Comparison of ENCODE assay signal across 24 cellular contexts in genomic region chr16:56363181-56363716, GRCh38.
DNase-seq lines count a peak whose midpoint lies in the region; ATAC-seq and TF ChIP-seq lines count a peak whose summit lies in the region.
"Had no signal": no experiment of that assay in that cellular context is flagged by ENCODE, and none has a peak within 500 bp of the region (broad histone marks: within the 10 kb centered on the region; RNA-seq: fewer than 3 reads in every experiment).

No MANE protein-coding gene starts in this region.

- POLR2A ChIA-PET in activated B cell treated with CpG ODN at 0.5 μM for 24 hours (lab: Charles Lee) = no interaction called here

- ATAC-seq in Right ventricle myocardium superior (ENCODE audit: poor library complexity) (no peak), activated B cell treated with CpG ODN at 0.5 μM for 24 hours (ENCODE audit: low read depth) (no peak), lower lobe of right lung (no peak)
- ATAC-seq: A549, GM23338, PC-3 had no signal

- H3K9me3 Mint-ChIP-seq in activated B cell treated with CpG ODN at 0.5 μM for 24 hours (no peaks in the 10 kb centered on the region), nephron progenitor cell (no peaks in the 10 kb centered on the region)
- H3K9me3 Mint-ChIP-seq: CD4-positive, alpha-beta T cell; GM23338; HFFc6 had no signal

- no peak overlapping the region for H2AFZ ChIP-seq in neural cell (ENCODE audit: low read depth, low read length)
- H2AFZ ChIP-seq: GM23338 had no signal

- H3K36me3 ChIP-seq in right atrium auricular region (peaks cover 56% of the 10 kb centered on the region), neural cell (ENCODE audit: insufficient read depth, low read length) (peaks cover 7% of the 10 kb centered on the region), lower lobe of right lung (peaks cover 69% of the 10 kb centered on the region)

- H3K4me1 Mint-ChIP-seq in activated B cell treated with CpG ODN at 0.5 μM for 24 hours = peaks cover 3% of the 10 kb centered on the region
- H3K4me1 Mint-ChIP-seq in nephron progenitor cell = peaks cover 31% of the 10 kb centered on the region

- H3K27ac ChIP-seq in right atrium auricular region (no peak overlapping the region), neural cell (ENCODE audit: low read length) (no peak overlapping the region), lower lobe of right lung (no peak overlapping the region)
- H3K27ac ChIP-seq: A549; BLaER1 treated with 17β-estradiol and CSF1 and Interleukin-3, amounts not matched to agents 10 nM and 100 nM; KMS-11 had no signal

- no peak for TF ChIP-seq RAD21 in neural cell (conservative IDR thresholded peaks at IDR 0.05)

- H3K27ac Mint-ChIP-seq in activated B cell treated with CpG ODN at 0.5 μM for 24 hours = no peak overlapping the region
- no peak overlapping the region for H3K27ac Mint-ChIP-seq in nephron progenitor cell
- H3K27ac Mint-ChIP-seq: CD4-positive, alpha-beta T cell; GM23338; HFFc6 had no signal

- intact Hi-C loops in Right ventricle myocardium superior (cut with DNase I) (no loop called here), activated B cell treated with CpG ODN at 0.5 μM for 24 hours (cut with micrococcal nuclease) (no loop called here), lower lobe of right lung (cut with DNase I) (no loop called here)

- no peaks in the 10 kb centered on the region for H3K27me3 Mint-ChIP-seq in activated B cell treated with CpG ODN at 0.5 μM for 24 hours
- peaks cover 3% of the 10 kb centered on the region for H3K27me3 Mint-ChIP-seq in nephron progenitor cell (ENCODE audit: low read depth, poor library complexity)
- H3K27me3 Mint-ChIP-seq: CD4-positive, alpha-beta T cell had no signal

- no peak overlapping the region for H3K9ac ChIP-seq in neural cell (ENCODE audit: low read length)
- H3K9ac ChIP-seq: BLaER1 treated with 17β-estradiol and CSF1 and Interleukin-3, amounts not matched to agents 10 nM and 100 nM; KMS-11 had no signal

- H3F3A ChIP-seq in neural cell (ENCODE audit: insufficient read depth, low read length, poor library complexity, severe bottlenecking) = no peaks in the 10 kb centered on the region

- H3K9me3 ChIP-seq in right atrium auricular region (no peaks in the 10 kb centered on the region), neural cell (ENCODE audit: low read length) (no peaks in the 10 kb centered on the region), lower lobe of right lung (no peaks in the 10 kb centered on the region)
- H3K9me3 ChIP-seq: A549; BLaER1 treated with 17β-estradiol and CSF1 and Interleukin-3, amounts not matched to agents 10 nM and 100 nM; HAP-1 had no signal

- CTCF ChIA-PET in activated B cell treated with CpG ODN at 0.5 μM for 24 hours (lab: Charles Lee) = no interaction called here

- no peaks in the 10 kb centered on the region for H3K4me1 ChIP-seq in right atrium auricular region
- H3K4me1 ChIP-seq in lower lobe of right lung = no peaks in the 10 kb centered on the region
- H3K4me1 ChIP-seq: A549, HAP-1 had no signal

- H3K4me2 ChIP-seq in neural cell (ENCODE audit: low read length) = no peak overlapping the region
- H3K4me2 ChIP-seq: A549; BLaER1 treated with 17β-estradiol and CSF1 and Interleukin-3, amounts not matched to agents 10 nM and 100 nM; GM23338; KMS-11 had no signal

- H3K9me2 ChIP-seq in neural cell (ENCODE audit: insufficient read depth, low read length) = no peaks in the 10 kb centered on the region

- no peaks in the 10 kb centered on the region for H3K27me3 ChIP-seq in right atrium auricular region
- no peaks in the 10 kb centered on the region for H3K27me3 ChIP-seq in neural cell (ENCODE audit: insufficient read depth, low read depth, low read length)
- no peaks in the 10 kb centered on the region for H3K27me3 ChIP-seq in lower lobe of right lung (ENCODE audit: low read depth)
- H3K27me3 ChIP-seq: BLaER1 treated with 17β-estradiol and CSF1 and Interleukin-3, amounts not matched to agents 10 nM and 100 nM had no signal

- no peaks in the 10 kb centered on the region for H4K20me1 ChIP-seq in neural cell (ENCODE audit: insufficient read depth)

- H3K4me3 ChIP-seq in right atrium auricular region (no peak overlapping the region), neural cell (ENCODE audit: low read length) (no peak overlapping the region), lower lobe of right lung (no peak overlapping the region)
- H3K4me3 ChIP-seq: A549; BLaER1 treated with 17β-estradiol and CSF1 and Interleukin-3, amounts not matched to agents 10 nM and 100 nM; GM23338; HAP-1 had no signal

- DNase-seq in right atrium auricular region (ENCODE audit: low spot score) = peak; percentile 47
- DNase-seq in Right ventricle myocardium superior = no peak
- DNase-seq in activated B cell treated with CpG ODN at 0.5 μM for 24 hours = peak; percentile 12
- DNase-seq in epidermal melanocyte (ENCODE audit: insufficient read length, low spot score) = no peak
- DNase-seq in nephron progenitor cell = no peak
- no peak for DNase-seq in lower lobe of right lung
- DNase-seq: AML-193; CD4-positive, alpha-beta T cell; HFFc6; IMR-90; MM.1S; NCI-H2029; NCI-H446 treated with DMSO at 0.1 percent for 48 hours; NCI-H526; NCI-H82; NK-92 treated with Interleukin-12 subunit alpha and Interleukin-12 subunit beta, amount 100 ng/mL, for 24 hours; PC-3; SHP77 had no signal

- H3K79me2 ChIP-seq in neural cell (replicated peaks; ENCODE audit: insufficient read depth, low read length) = no peaks in the 10 kb centered on the region

- no peak for TF ChIP-seq CTCF in right atrium auricular region (IDR thresholded peaks at IDR 0.05)
- no peak for TF ChIP-seq CTCF in activated B cell treated with CpG ODN at 0.5 μM for 24 hours (IDR thresholded peaks at IDR 0.05)
- TF ChIP-seq CTCF in neural cell (IDR thresholded peaks at IDR 0.05; ENCODE audit: poor library complexity, severe bottlenecking) = no peak
- no peak for TF ChIP-seq CTCF in nephron progenitor cell (IDR thresholded peaks at IDR 0.05)
- no peak for TF ChIP-seq CTCF in lower lobe of right lung (IDR thresholded peaks at IDR 0.05)

- H3K4me3 Mint-ChIP-seq in activated B cell treated with CpG ODN at 0.5 μM for 24 hours = no peak overlapping the region
- H3K4me3 Mint-ChIP-seq in nephron progenitor cell = no peak overlapping the region
- H3K4me3 Mint-ChIP-seq: CD4-positive, alpha-beta T cell; GM23338; HFFc6 had no signal

- H3K36me3 Mint-ChIP-seq in activated B cell treated with CpG ODN at 0.5 μM for 24 hours (ENCODE audit: low read depth) = peaks cover 76% of the 10 kb centered on the region
- peaks cover 59% of the 10 kb centered on the region for H3K36me3 Mint-ChIP-seq in nephron progenitor cell (ENCODE audit: low read depth)

- TF ChIP-seq EP300 in neural cell (conservative IDR thresholded peaks at IDR 0.05; ENCODE audit: poor library complexity, severe bottlenecking) = no peak

TF ChIP-seq in neural cell, 6 proteins besides CTCF, POLR2A, EP300 and RAD21:
- TF ChIP-seq MXI1 (conservative IDR thresholded peaks at IDR 0.05; ENCODE audit: poor library complexity, severe bottlenecking) = no peak
- TF ChIP-seq SMC3 (conservative IDR thresholded peaks at IDR 0.05; ENCODE audit: poor library complexity) = no peak
- TF ChIP-seq POLR2AphosphoS5 (IDR thresholded peaks at IDR 0.05) = peak; percentile 57
- no peak for TF ChIP-seq REST (IDR thresholded peaks at IDR 0.05; ENCODE audit: borderline replicate concordance)

Comparison
In these comparisons a context has a peak if more than half of its experiments do, and no peak if none do; other contexts are left out.
1. DNase-seq: peak in right atrium auricular region (single experiment) and activated B cell treated with CpG ODN at 0.5 μM for 24 hours (single experiment); none in Right ventricle myocardium superior (single experiment), epidermal melanocyte (single experiment), nephron progenitor cell (single experiment) and lower lobe of right lung (single experiment).